ENCODE assay signal across 11 cellular contexts in genomic region chr17:45308016-45308365, GRCh38. TPM values are rescaled to one million over a fixed set of nuclear protein-coding genes. Genes with fewer than 3 reads are reported as not detected.
DNase-seq lines count a peak whose midpoint lies in the region; ATAC-seq and TF ChIP-seq lines count a peak whose summit lies in the region.
"Had no signal": no experiment of that assay in that cellular context is flagged by ENCODE, and none has a peak within 500 bp of the region (broad histone marks: within the 10 kb centered on the region; RNA-seq: fewer than 3 reads in every experiment).

No MANE protein-coding gene starts in this region.

- no peaks in the 10 kb centered on the region for H3K27me3 Mint-ChIP-seq in brain

- in situ Hi-C loops in G401 (cut with HindIII; ENCODE audit: low sequenced_read_pairs), result no loop called here

- H3K36me3 Mint-ChIP-seq in brain, result peaks cover 34% of the 10 kb centered on the region

- peak overlapping the region in 4 of 5 experiments; percentile 73 to 96 (median 89) for H3K27ac Mint-ChIP-seq in brain

- ATAC-seq in right cardiac atrium (no peak), Right ventricle myocardium inferior (no peak), HG02623 (IDR thresholded peaks at IDR 0.05; ENCODE audit: unreplicated experiment) (no peak)

- DNase-seq in right cardiac atrium (no peak), Right ventricle myocardium inferior (ENCODE audit: missing footprints) (no peak), vagina (ENCODE audit: extremely low spot score in 2 of 2) (no peak), G401 (ENCODE audit: low spot score) (no peak), GDM1 (lab: John Stamatoyannopoulos, UW) (no peak)
- DNase-seq: Caco-2 had no signal

- no peaks in the 10 kb centered on the region for H3K27me3 ChIP-seq in right cardiac atrium (ENCODE audit: control insufficient read depth, insufficient read depth)
- no peaks in the 10 kb centered on the region for H3K27me3 ChIP-seq in muscle layer of duodenum (ENCODE audit: low read depth, low read length)
- H3K27me3 ChIP-seq in vagina, result no peaks in the 10 kb centered on the region

- intact Hi-C loops in right cardiac atrium (cut with DNase I), result no loop called here
- intact Hi-C loops in Right ventricle myocardium inferior (cut with DNase I), result no loop called here
- intact Hi-C loops in vagina (cut with DNase I), result no loop called here

- TF ChIP-seq CTCF in brain (conservative IDR thresholded peaks at IDR 0.05), result no peak
- no peak for TF ChIP-seq CTCF in vagina (IDR thresholded peaks at IDR 0.05)

- H3K9me3 Mint-ChIP-seq in brain, result no peaks in the 10 kb centered on the region

- peak overlapping the region in 2 of 5 experiments; percentile 34 to 67 for H3K4me3 Mint-ChIP-seq in brain

- TF ChIP-seq POLR2A in vagina (IDR thresholded peaks at IDR 0.05), result no peak

- no peak overlapping the region for H3K4me3 ChIP-seq in right cardiac atrium (ENCODE audit: low read length)
- H3K4me3 ChIP-seq in muscle layer of duodenum (ENCODE audit: low read depth in 1 of 2, low read length in 2 of 2), result peak overlapping the region in 1 of 2 donors; percentile 29
- no peak overlapping the region for H3K4me3 ChIP-seq in vagina

- H3K4me1 ChIP-seq in right cardiac atrium (ENCODE audit: control insufficient read depth, insufficient read depth, low read length), result peaks cover 39% of the 10 kb centered on the region
- H3K4me1 ChIP-seq in muscle layer of duodenum (ENCODE audit: control insufficient read depth in 1 of 2, insufficient read depth in 2 of 2, low read length in 2 of 2), result peaks cover 54 to 66% of the 10 kb centered on the region in 2 donors
- peaks cover 87% of the 10 kb centered on the region for H3K4me1 ChIP-seq in vagina

- H3K36me3 ChIP-seq in muscle layer of duodenum (ENCODE audit: control insufficient read depth in 1 of 2, insufficient read depth in 2 of 2, low read length in 2 of 2) (peaks cover 0 to 7% of the 10 kb centered on the region in 2 donors), vagina (no peaks in the 10 kb centered on the region)

- H3K27ac ChIP-seq in right cardiac atrium (ENCODE audit: low read length), result peak overlapping the region; percentile 28
- H3K27ac ChIP-seq in muscle layer of duodenum (ENCODE audit: low read length), result peak overlapping the region; percentile 78
- H3K27ac ChIP-seq in vagina, result peak overlapping the region; percentile 92

- no peaks in the 10 kb centered on the region for H3K9me3 ChIP-seq in right cardiac atrium (ENCODE audit: control insufficient read depth, low read length)
- H3K9me3 ChIP-seq in muscle layer of duodenum (ENCODE audit: control insufficient read depth in 1 of 2, low read length in 2 of 2), result no peaks in the 10 kb centered on the region
- H3K9me3 ChIP-seq in vagina, result no peaks in the 10 kb centered on the region
- H3K9me3 ChIP-seq: Caco-2 had no signal

- H3K4me1 Mint-ChIP-seq in brain, result peaks cover 59% of the 10 kb centered on the region

- 71% methylated on average over 6 of the region's 6 CpGs for WGBS in right cardiac atrium

RNA-seq across cellular contexts. Expression of gene MAP3K14, which starts 8.8 kb away (rescaled TPM):
- 10 to 100 TPM; 12.2 to 17.1 (median 15.1) TPM for total RNA-seq in right cardiac atrium
- polyA plus RNA-seq in right cardiac atrium, result 10.8 TPM
- total RNA-seq in Right ventricle myocardium inferior, result 14.4 TPM
- 6.8 TPM for polyA plus RNA-seq in brain (ENCODE audit: insufficient read depth, low read depth, low replicate concordance)
- total RNA-seq in vagina, result 9.8 TPM
- total RNA-seq in G401 (2014; rRNA removed; shearing (Covaris generic)), result 17.5 and 17.8 TPM in 2 replicates

RNA-seq across cellular contexts. Expression of gene SPATA32, which starts 46.1 kb away (rescaled TPM):
- total RNA-seq in right cardiac atrium, result not detected
- polyA plus RNA-seq in right cardiac atrium, result not detected
- total RNA-seq in Right ventricle myocardium inferior, result not detected
- not detected for polyA plus RNA-seq in brain (ENCODE audit: insufficient read depth, low read depth, low replicate concordance)
- total RNA-seq in vagina, result not detected
- not detected in 2 replicates for total RNA-seq in G401 (2014; rRNA removed; shearing (Covaris generic))
- total RNA-seq: Caco-2, glomerular endothelial cell, M059J had no signal

Comparison
In these comparisons a context has a peak if more than half of its experiments do, and no peak if none do; other contexts are left out.
1. H3K27ac ChIP-seq: peak in every context shown above with its lines; median percentile 92 in vagina; 78 in muscle layer of duodenum; 28 in right cardiac atrium.